In the genomic region with DNA sequence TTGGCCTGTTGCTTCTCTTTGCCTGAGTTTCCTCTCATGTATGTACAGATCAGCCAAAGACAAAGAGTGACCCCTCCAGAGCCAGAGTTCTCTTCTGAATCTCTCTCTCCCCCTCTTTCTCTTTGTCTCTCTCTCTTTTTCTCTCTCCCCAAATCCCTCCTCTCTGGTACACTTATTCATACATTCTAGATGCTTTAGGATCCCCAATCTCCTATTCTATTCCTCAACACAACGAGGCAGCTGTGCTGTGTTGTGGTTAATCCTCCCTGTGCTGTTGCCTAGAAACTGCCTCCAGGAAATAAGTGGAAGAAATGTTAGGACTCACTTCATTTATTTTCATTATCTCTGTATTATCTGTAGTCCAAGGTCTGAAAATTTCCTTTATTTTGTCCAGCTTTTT, we compare ENCODE assay signal across 1 cellular context.
TF ChIP-seq lines count a peak whose summit lies in the region.

No MANE protein-coding gene starts in this region.

TF ChIP-seq in HepG2, 621 proteins besides CTCF, POLR2A, EP300 and RAD21:
- peak; percentile 53 for TF ChIP-seq PHB2 (IDR thresholded peaks at IDR 0.05; ENCODE audit: partially characterized antibody)
- TF ChIP-seq YY1 (IDR thresholded peaks at IDR 0.05; ENCODE audit: insufficient read depth, insufficient replicate concordance, low read depth, low read length), result no peak
